37 cellular contexts compared by ENCODE assay signal in the genomic region with DNA sequence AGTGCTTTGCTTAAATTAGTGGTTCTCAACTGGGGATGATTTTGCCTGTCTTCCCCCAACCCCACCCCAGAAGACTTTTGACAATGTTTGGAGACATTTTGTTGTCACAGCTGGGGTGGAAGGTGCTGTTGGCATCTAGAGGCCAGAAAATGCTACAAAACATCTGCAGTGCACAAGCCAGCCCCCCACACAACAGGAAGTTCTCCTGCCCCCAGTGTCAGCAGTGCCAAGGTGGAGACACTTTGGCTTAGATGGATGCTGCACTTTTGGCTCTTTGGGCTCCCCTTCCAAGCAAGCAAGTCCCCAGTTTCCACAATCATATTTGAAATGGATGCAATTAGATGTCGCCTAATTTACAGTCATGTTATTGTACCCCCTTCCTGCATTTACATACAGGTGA. TPM values are rescaled to one million over a fixed set of nuclear protein-coding genes. Genes with fewer than 3 reads are reported as not detected.
"Had no signal": no experiment of that assay in that cellular context is flagged by ENCODE, and none has a peak within 500 bp of the region (broad histone marks: within the 10 kb centered on the region; RNA-seq: fewer than 3 reads in every experiment).

No MANE protein-coding gene starts in this region.

- H3K9me3 Mint-ChIP-seq: activated CD4-positive, alpha-beta memory T cell treated with anti-CD3 and anti-CD28 coated beads for 36 hours; activated CD4-positive, alpha-beta T cell treated with anti-CD3 and anti-CD28 coated beads, Interleukin-2, amount 10 ng/mL, durations not matched to agents 24 days and 14 days; activated naive CD4-positive, alpha-beta T cell treated with anti-CD3 and anti-CD28 coated beads for 36 hours; activated naive CD8-positive, alpha-beta T cell treated with anti-CD3 and anti-CD28 coated beads for 36 hours; activated T-helper 1 cell treated with anti-CD3 and anti-CD28 coated beads, Interleukin-12 subunit alpha, Interleukin-12 subunit beta, Interleukin-2, Interleukin-4 antibody, amounts not matched to agents 30 ng/mL and 10 ng/mL and 1 ng/mL, durations not matched to agents 14 hours and 24 hours and 36 hours; effector memory CD8-positive, alpha-beta T cell; nephron had no signal

- ATAC-seq: body of pancreas; effector memory CD8-positive, alpha-beta T cell; gastroesophageal sphincter; left cardiac atrium; left ventricle myocardium superior; mucosa of descending colon; right lobe of liver had no signal

- H3K27me3 ChIP-seq: body of pancreas, ovary, right lobe of liver, testis had no signal

- H3K27me3 Mint-ChIP-seq: activated CD4-positive, alpha-beta memory T cell treated with anti-CD3 and anti-CD28 coated beads for 36 hours; activated CD4-positive, alpha-beta T cell treated with anti-CD3 and anti-CD28 coated beads, Interleukin-2, amount 10 ng/mL, durations not matched to agents 24 days and 14 days; activated naive CD8-positive, alpha-beta T cell treated with anti-CD3 and anti-CD28 coated beads for 36 hours; effector memory CD8-positive, alpha-beta T cell had no signal

- H3K4me1 ChIP-seq: adrenal gland, body of pancreas, gastroesophageal sphincter, right lobe of liver, testis, uterus had no signal

- H3K4me1 Mint-ChIP-seq: nephron had no signal

- H2AFZ ChIP-seq: hepatocyte had no signal

- H3K4me3 ChIP-seq: adrenal gland, body of pancreas, coronary artery, gastroesophageal sphincter, hepatocyte, mucosa of descending colon, ovary, right lobe of liver, testis, uterus had no signal

- DNase-seq: activated CD4-positive, alpha-beta memory T cell treated with anti-CD3 and anti-CD28 coated beads for 36 hours; activated CD4-positive, alpha-beta T cell treated with anti-CD3 and anti-CD28 coated beads, Interleukin-2, amount 10 ng/mL, durations not matched to agents 24 days and 14 days; activated CD4-positive, CD25-positive, alpha-beta regulatory T cell treated with anti-CD3 and anti-CD28 coated beads, Interleukin-2, amount 50 U/mL, for 72 hours; activated CD8-positive, alpha-beta memory T cell treated with anti-CD3 and anti-CD28 coated beads, Interleukin-2, amount 50 U/mL, for 4 hours; activated effector memory CD4-positive, alpha-beta T cell treated with anti-CD3 and anti-CD28 coated beads, Interleukin-2, amount 50 U/mL, for 16 hours; activated naive CD8-positive, alpha-beta T cell treated with anti-CD3 and anti-CD28 coated beads for 36 hours; activated T-cell treated with anti-CD3 and anti-CD28 coated beads, Interleukin-2, amount 50 U/mL, for 1 hour; adrenal gland; aorta; body of pancreas; effector memory CD8-positive, alpha-beta T cell; left cardiac atrium; left ventricle myocardium superior; mucosa of descending colon; ovary; right lobe of liver; stimulated activated CD4-positive, alpha-beta T cell treated with anti-CD3 and anti-CD28 coated beads, Interleukin-2, amount 100 ng/mL, for 48 hours; stimulated activated naive CD8-positive, alpha-beta T cell treated with anti-CD3 and anti-CD28 coated beads, Interleukin-15, Interleukin-2, amounts not matched to agents 100 U/mL and 50 U/mL, for 24 hours; T-helper 9 cell; testis; trophoblast cell; uterus had no signal

- H3K27ac Mint-ChIP-seq: activated CD4-positive, alpha-beta memory T cell treated with anti-CD3 and anti-CD28 coated beads for 36 hours; activated CD4-positive, alpha-beta T cell treated with anti-CD3 and anti-CD28 coated beads, Interleukin-2, amount 10 ng/mL, durations not matched to agents 24 days and 14 days; activated naive CD4-positive, alpha-beta T cell treated with anti-CD3 and anti-CD28 coated beads for 36 hours; activated naive CD8-positive, alpha-beta T cell treated with anti-CD3 and anti-CD28 coated beads for 36 hours; activated T-helper 1 cell treated with anti-CD3 and anti-CD28 coated beads, Interleukin-12 subunit alpha, Interleukin-12 subunit beta, Interleukin-2, Interleukin-4 antibody, amounts not matched to agents 30 ng/mL and 10 ng/mL and 1 ng/mL, durations not matched to agents 14 hours and 24 hours and 36 hours; effector memory CD8-positive, alpha-beta T cell; nephron; progenitor cell of endocrine pancreas had no signal

- H3K4me2 ChIP-seq: hepatocyte had no signal

- H3K4me3 Mint-ChIP-seq: activated CD4-positive, alpha-beta memory T cell treated with anti-CD3 and anti-CD28 coated beads for 36 hours; activated CD4-positive, alpha-beta T cell treated with anti-CD3 and anti-CD28 coated beads, Interleukin-2, amount 10 ng/mL, durations not matched to agents 24 days and 14 days; activated naive CD8-positive, alpha-beta T cell treated with anti-CD3 and anti-CD28 coated beads for 36 hours; activated T-helper 1 cell treated with anti-CD3 and anti-CD28 coated beads, Interleukin-12 subunit alpha, Interleukin-12 subunit beta, Interleukin-2, Interleukin-4 antibody, amounts not matched to agents 30 ng/mL and 10 ng/mL and 1 ng/mL, durations not matched to agents 14 hours and 24 hours and 36 hours; effector memory CD8-positive, alpha-beta T cell; nephron had no signal

- H3K9me3 ChIP-seq: adrenal gland, body of pancreas, gastroesophageal sphincter, mucosa of descending colon, neutrophil, ovary, right lobe of liver, testis, uterus had no signal

- H3K79me2 ChIP-seq: hepatocyte had no signal

- H3K36me3 Mint-ChIP-seq: activated CD4-positive, alpha-beta memory T cell treated with anti-CD3 and anti-CD28 coated beads for 36 hours; activated naive CD8-positive, alpha-beta T cell treated with anti-CD3 and anti-CD28 coated beads for 36 hours had no signal

- H3K36me3 ChIP-seq: adrenal gland, gastroesophageal sphincter, neutrophil, ovary, right lobe of liver, uterus had no signal

- H3K27ac ChIP-seq: adrenal gland, body of pancreas, coronary artery, gastroesophageal sphincter, hepatocyte, neutrophil, ovary, right lobe of liver, testis, uterus had no signal

RNA-seq across cellular contexts. Expression of a gene that starts 2.7 kb away (rescaled TPM):
- total RNA-seq: body of pancreas, fibroblast of lung, fibroblast of villous mesenchyme, gastroesophageal sphincter, hepatocyte, left ventricle myocardium superior, lung microvascular endothelial cell, mesenteric fat pad, mucosa of descending colon, progenitor cell of endocrine pancreas, renal cortical epithelial cell had no signal
- polyA plus RNA-seq: adrenal gland, aorta, esophagus, fibroblast of lung, hepatocyte, keratinocyte, ovary had no signal
